1 cellular context compared by ENCODE assay signal in genomic region chr3:14432996-14433572, GRCh38.
TF ChIP-seq lines count a peak whose summit lies in the region.

No MANE protein-coding gene starts in this region.

TF ChIP-seq in IMR-90, 13 proteins besides CTCF, POLR2A, EP300 and RAD21 (continued from another document):
- TF ChIP-seq MXI1 (IDR thresholded peaks at IDR 0.05; ENCODE audit: borderline replicate concordance, low read depth, low read length) (no peak), CHD1 (IDR thresholded peaks at IDR 0.05; ENCODE audit: low read depth, low read length) (no peak), RFX5 (IDR thresholded peaks at IDR 0.05; ENCODE audit: low read depth, low read length) (no peak), SMC3 (IDR thresholded peaks at IDR 0.05; ENCODE audit: low read depth, low read length) (no peak), CEBPB (IDR thresholded peaks at IDR 0.05; ENCODE audit: low read depth, low read length) (no peak), MAZ (IDR thresholded peaks at IDR 0.05; ENCODE audit: borderline replicate concordance, low read depth, low read length) (no peak)
- TF ChIP-seq, protein P1, sequence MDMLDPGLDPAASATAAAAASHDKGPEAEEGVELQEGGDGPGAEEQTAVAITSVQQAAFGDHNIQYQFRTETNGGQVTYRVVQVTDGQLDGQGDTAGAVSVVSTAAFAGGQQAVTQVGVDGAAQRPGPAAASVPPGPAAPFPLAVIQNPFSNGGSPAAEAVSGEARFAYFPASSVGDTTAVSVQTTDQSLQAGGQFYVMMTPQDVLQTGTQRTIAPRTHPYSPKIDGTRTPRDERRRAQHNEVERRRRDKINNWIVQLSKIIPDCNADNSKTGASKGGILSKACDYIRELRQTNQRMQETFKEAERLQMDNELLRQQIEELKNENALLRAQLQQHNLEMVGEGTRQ (IDR thresholded peaks at IDR 0.05; ENCODE audit: low read depth, low read length): no peak
